ENCODE assay signal across 1 cellular context in the genomic region with DNA sequence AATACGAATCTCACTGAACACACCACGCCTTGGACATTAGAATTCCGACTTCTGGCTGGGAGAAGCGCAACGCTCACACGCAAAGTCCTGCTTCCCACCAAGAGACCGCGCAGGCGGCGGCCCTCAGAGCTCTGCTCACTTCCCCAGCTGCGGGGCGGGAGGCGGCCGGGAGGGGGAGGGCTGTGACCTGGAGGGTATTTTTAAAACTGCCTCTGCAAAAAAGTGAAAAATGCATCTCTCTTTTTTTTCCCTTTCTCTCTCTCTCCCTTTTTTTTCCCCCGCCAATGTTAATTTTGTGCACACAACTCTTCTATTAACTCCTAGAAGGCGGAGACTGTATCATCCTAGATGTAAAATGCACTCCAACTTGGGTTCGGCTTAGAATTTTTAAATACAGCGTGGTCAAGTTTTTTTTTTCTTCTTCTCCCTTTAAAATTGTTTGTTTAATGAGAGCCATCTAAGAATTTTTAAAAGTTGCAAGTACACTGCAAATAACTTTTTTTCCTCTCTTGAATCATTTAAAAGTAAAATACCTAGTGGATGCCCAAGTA.
TF ChIP-seq lines count a peak whose summit lies in the region.

No MANE protein-coding gene starts in this region.

TF ChIP-seq in SK-N-SH, 30 proteins besides CTCF, POLR2A, EP300 and RAD21 (continued from another document):
- TF ChIP-seq NRF1 (IDR thresholded peaks at IDR 0.05; ENCODE audit: low read depth, low read length) (no peak), FOXM1 (IDR thresholded peaks at IDR 0.05; ENCODE audit: low read depth) (no peak), TCF12 (IDR thresholded peaks at IDR 0.05) (no peak), SMC3 (IDR thresholded peaks at IDR 0.05; ENCODE audit: low read depth, low read length) (0 out of 2 replicates have a peak, but pooled peaks have one; percentile 13), SIN3A (IDR thresholded peaks at IDR 0.05; ENCODE audit: borderline replicate concordance, low read depth, low read length) (no peak), TEAD4 (IDR thresholded peaks at IDR 0.05; ENCODE audit: borderline replicate concordance, insufficient read depth) (no peak), POLR2AphosphoS5 (IDR thresholded peaks at IDR 0.05; ENCODE audit: low read depth, low read length) (no peak), CHD2 (IDR thresholded peaks at IDR 0.05; ENCODE audit: low read length, partially characterized antibody) (no peak)
- TF ChIP-seq, protein P1, sequence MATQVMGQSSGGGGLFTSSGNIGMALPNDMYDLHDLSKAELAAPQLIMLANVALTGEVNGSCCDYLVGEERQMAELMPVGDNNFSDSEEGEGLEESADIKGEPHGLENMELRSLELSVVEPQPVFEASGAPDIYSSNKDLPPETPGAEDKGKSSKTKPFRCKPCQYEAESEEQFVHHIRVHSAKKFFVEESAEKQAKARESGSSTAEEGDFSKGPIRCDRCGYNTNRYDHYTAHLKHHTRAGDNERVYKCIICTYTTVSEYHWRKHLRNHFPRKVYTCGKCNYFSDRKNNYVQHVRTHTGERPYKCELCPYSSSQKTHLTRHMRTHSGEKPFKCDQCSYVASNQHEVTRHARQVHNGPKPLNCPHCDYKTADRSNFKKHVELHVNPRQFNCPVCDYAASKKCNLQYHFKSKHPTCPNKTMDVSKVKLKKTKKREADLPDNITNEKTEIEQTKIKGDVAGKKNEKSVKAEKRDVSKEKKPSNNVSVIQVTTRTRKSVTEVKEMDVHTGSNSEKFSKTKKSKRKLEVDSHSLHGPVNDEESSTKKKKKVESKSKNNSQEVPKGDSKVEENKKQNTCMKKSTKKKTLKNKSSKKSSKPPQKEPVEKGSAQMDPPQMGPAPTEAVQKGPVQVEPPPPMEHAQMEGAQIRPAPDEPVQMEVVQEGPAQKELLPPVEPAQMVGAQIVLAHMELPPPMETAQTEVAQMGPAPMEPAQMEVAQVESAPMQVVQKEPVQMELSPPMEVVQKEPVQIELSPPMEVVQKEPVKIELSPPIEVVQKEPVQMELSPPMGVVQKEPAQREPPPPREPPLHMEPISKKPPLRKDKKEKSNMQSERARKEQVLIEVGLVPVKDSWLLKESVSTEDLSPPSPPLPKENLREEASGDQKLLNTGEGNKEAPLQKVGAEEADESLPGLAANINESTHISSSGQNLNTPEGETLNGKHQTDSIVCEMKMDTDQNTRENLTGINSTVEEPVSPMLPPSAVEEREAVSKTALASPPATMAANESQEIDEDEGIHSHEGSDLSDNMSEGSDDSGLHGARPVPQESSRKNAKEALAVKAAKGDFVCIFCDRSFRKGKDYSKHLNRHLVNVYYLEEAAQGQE (IDR thresholded peaks at IDR 0.05; ENCODE audit: low read depth, low read length) = no peak
- TF ChIP-seq, protein P2, sequence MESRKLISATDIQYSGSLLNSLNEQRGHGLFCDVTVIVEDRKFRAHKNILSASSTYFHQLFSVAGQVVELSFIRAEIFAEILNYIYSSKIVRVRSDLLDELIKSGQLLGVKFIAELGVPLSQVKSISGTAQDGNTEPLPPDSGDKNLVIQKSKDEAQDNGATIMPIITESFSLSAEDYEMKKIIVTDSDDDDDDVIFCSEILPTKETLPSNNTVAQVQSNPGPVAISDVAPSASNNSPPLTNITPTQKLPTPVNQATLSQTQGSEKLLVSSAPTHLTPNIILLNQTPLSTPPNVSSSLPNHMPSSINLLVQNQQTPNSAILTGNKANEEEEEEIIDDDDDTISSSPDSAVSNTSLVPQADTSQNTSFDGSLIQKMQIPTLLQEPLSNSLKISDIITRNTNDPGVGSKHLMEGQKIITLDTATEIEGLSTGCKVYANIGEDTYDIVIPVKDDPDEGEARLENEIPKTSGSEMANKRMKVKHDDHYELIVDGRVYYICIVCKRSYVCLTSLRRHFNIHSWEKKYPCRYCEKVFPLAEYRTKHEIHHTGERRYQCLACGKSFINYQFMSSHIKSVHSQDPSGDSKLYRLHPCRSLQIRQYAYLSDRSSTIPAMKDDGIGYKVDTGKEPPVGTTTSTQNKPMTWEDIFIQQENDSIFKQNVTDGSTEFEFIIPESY (IDR thresholded peaks at IDR 0.05; ENCODE audit: borderline replicate concordance, low read depth) = no peak
